8 cellular contexts compared by ENCODE assay signal in genomic region chr5:50962934-50963646, GRCh38.
DNase-seq lines count a peak whose midpoint lies in the region; ATAC-seq and TF ChIP-seq lines count a peak whose summit lies in the region.

No MANE protein-coding gene starts in this region.

- peaks cover 48 to 79% of the 10 kb centered on the region in 2 donors for H3K27me3 ChIP-seq in left lung

- no peak overlapping the region for H3K27ac ChIP-seq in left lung

- intact Hi-C loops in left lung (cut with DNase I), result no loop called here

- ATAC-seq in GM18873 (IDR thresholded peaks at IDR 0.05; ENCODE audit: low FRiP score, unreplicated experiment) (peak; percentile 71), HG03139 (IDR thresholded peaks at IDR 0.05; ENCODE audit: unreplicated experiment) (peak; percentile 84), left lung (peak; percentile 97)

- DNase-seq in AG09319 (ENCODE audit: extremely low read depth, low read depth), result peak; percentile 3
- peak; percentile 31 for DNase-seq in NCI-H2196 (lab: John Stamatoyannopoulos, UW; ENCODE audit: unreplicated experiment)
- peak; percentile 37 for DNase-seq in activated CD4-positive, alpha-beta T cell treated with anti-CD3 and anti-CD28 coated beads for 1 hour
- peak; percentile 60 for DNase-seq in choroid plexus epithelial cell (ENCODE audit: low read depth)
- peak; percentile 59 to 82 for DNase-seq in left lung
- DNase-seq in stimulated activated CD4-positive, alpha-beta T cell treated with anti-CD3 and anti-CD28 coated beads, Interleukin-2, amount 100 ng/mL, for 48 hours, result peak; percentile 73 to 80

- peaks cover 15 to 25% of the 10 kb centered on the region in 2 donors for H3K4me1 ChIP-seq in left lung

- H3K9me3 ChIP-seq in left lung, result no peaks in the 10 kb centered on the region

- TF ChIP-seq CTCF in AG09319 (IDR thresholded peaks at IDR 0.05; ENCODE audit: low read depth, low read length) (peak; percentile 99), choroid plexus epithelial cell (conservative IDR thresholded peaks at IDR 0.05; ENCODE audit: low read depth, low read length) (peak; percentile 96), left lung (IDR thresholded peaks at IDR 0.05) (peak; percentile 80 to 85)

- no peaks in the 10 kb centered on the region for H3K36me3 ChIP-seq in left lung

- H3K4me3 ChIP-seq in choroid plexus epithelial cell (ENCODE audit: low read depth, low read length) (peak overlapping the region; percentile 50), left lung (peak overlapping the region; percentile 28 to 34)

Comparison
In these comparisons a context has a peak if more than half of its experiments do, and no peak if none do; other contexts are left out.
1. DNase-seq: peak in every context shown above with its lines; median percentile 76 in stimulated activated CD4-positive, alpha-beta T cell treated with anti-CD3 and anti-CD28 coated beads, Interleukin-2, amount 100 ng/mL, for 48 hours; 70 in left lung; 60 in choroid plexus epithelial cell; 37 in activated CD4-positive, alpha-beta T cell treated with anti-CD3 and anti-CD28 coated beads for 1 hour; 31 in NCI-H2196; 3 in AG09319.